8 cellular contexts compared by ENCODE assay signal in the genomic region with DNA sequence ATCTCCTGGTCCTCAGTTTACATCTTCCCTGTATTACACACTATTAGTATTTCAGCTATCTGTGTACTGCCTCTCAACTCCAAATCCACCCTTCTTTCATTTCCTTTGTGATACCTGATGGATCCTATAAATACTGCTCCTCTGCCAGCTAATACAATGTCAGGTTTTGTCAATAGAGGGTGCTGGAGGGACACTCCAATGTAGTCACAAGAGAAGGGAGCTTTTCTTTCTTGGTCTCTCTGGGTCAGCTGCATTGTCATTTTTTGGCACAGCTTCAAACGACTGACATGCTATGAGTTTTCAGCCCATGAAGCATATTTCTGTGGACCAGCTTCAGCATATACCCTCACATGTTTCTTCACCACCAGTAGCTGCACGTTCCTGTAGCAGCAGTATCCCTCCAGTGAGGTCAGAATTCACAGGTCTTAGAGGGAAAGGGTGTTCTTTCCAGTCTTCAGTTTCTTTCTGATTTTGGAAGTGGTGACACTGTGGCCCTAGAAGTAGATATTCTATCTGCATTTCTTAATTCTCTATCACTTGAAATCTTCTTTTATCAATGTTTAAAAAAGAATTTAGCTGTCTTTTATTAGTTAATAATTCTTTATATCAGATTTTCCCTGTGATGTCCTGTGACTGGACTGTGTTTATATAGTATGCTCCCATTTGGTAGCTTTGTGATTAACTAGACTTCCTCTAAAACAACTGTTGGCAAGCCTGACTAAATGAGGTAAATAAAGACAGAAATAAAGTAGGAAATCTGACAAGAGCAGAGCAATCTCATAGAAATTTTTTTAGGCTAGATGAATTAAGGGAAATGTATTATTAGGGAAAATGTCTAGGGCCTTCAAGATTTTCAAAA.
DNase-seq lines count a peak whose midpoint lies in the region; ATAC-seq and TF ChIP-seq lines count a peak whose summit lies in the region.

No MANE protein-coding gene starts in this region.

- intact Hi-C loops in A673 (cut with micrococcal nuclease; ENCODE audit: unreplicated experiment) (loop anchor here (1.0 kb wide), 1 partner anchor 319 kb away; no protein-coding TSS in a partner anchor), natural killer cell (cut with micrococcal nuclease) (no loop called here)

- POLR2A ChIA-PET in A673 (lab: Charles Lee; ENCODE audit: low non-redundant PET), result no interaction called here

- no peaks in the 10 kb centered on the region for H3K36me3 ChIP-seq in A673 (ENCODE audit: insufficient read depth, low read length, poor library complexity, severe bottlenecking)

- no peaks in the 10 kb centered on the region for H3K9me3 ChIP-seq in A673 (ENCODE audit: low read depth, low read length, poor library complexity, severe bottlenecking)

- H3K4me3 Mint-ChIP-seq in natural killer cell, result no peak overlapping the region
- H3K4me3 Mint-ChIP-seq in stimulated activated effector memory CD8-positive, alpha-beta T cell treated with anti-CD3 and anti-CD28 coated beads, Interleukin-12 subunit alpha, Interleukin-12 subunit beta, amount 100 ng/mL, for 72 hours, result no peak overlapping the region

- no peaks in the 10 kb centered on the region for H3K4me1 ChIP-seq in A673 (ENCODE audit: insufficient read depth, low read length, poor library complexity, severe bottlenecking)

- no peaks in the 10 kb centered on the region for H3K4me1 Mint-ChIP-seq in natural killer cell
- H3K4me1 Mint-ChIP-seq in stimulated activated effector memory CD8-positive, alpha-beta T cell treated with anti-CD3 and anti-CD28 coated beads, Interleukin-12 subunit alpha, Interleukin-12 subunit beta, amount 100 ng/mL, for 72 hours, result no peaks in the 10 kb centered on the region

- CTCF ChIA-PET in A673 (lab: Charles Lee), result interaction anchor here (0.6 to 3.9 kb wide), 6 partner anchors 73 to 793 kb away, joined by 3 to 42 read pairs (median 3); no protein-coding TSS in a partner anchor

- ATAC-seq in GM19395 (IDR thresholded peaks at IDR 0.05; ENCODE audit: unreplicated experiment) (peak; percentile 64), natural killer cell (no peak)
- no peak for ATAC-seq in stimulated activated effector memory CD8-positive, alpha-beta T cell treated with anti-CD3 and anti-CD28 coated beads, Interleukin-12 subunit alpha, Interleukin-12 subunit beta, amount 100 ng/mL, for 72 hours

- H3K27ac Mint-ChIP-seq in natural killer cell, result no peak overlapping the region
- H3K27ac Mint-ChIP-seq in stimulated activated effector memory CD8-positive, alpha-beta T cell treated with anti-CD3 and anti-CD28 coated beads, Interleukin-12 subunit alpha, Interleukin-12 subunit beta, amount 100 ng/mL, for 72 hours, result no peak overlapping the region

- no peaks in the 10 kb centered on the region for H3K27me3 Mint-ChIP-seq in natural killer cell (ENCODE audit: low read depth in 2 of 2)

- in situ Hi-C loops in astrocyte of the spinal cord (cut with HindIII; ENCODE audit: low sequenced_read_pairs), result no loop called here

- peaks cover 31% of the 10 kb centered on the region for H3K27me3 ChIP-seq in A673 (replicated peaks; ENCODE audit: insufficient read depth, low read depth, low read length, poor library complexity)

- H3K36me3 Mint-ChIP-seq in natural killer cell, result no peaks in the 10 kb centered on the region
- H3K36me3 Mint-ChIP-seq in stimulated activated effector memory CD8-positive, alpha-beta T cell treated with anti-CD3 and anti-CD28 coated beads, Interleukin-12 subunit alpha, Interleukin-12 subunit beta, amount 100 ng/mL, for 72 hours, result no peaks in the 10 kb centered on the region

- no TSS peak for BruUV-seq in A673 (replicated peaks; lab: Mats Ljungman, UMichigan)

- TF ChIP-seq CTCF in A673 (conservative IDR thresholded peaks at IDR 0.05; ENCODE audit: low read depth, low read length) (peak; percentile 67), astrocyte of the spinal cord (IDR thresholded peaks at IDR 0.05; ENCODE audit: low read depth, low read length) (peak; percentile 42), natural killer cell (IDR thresholded peaks at IDR 0.05) (no peak)

- no peak overlapping the region for H3K27ac ChIP-seq in A673 (ENCODE audit: low read depth, low read length, poor library complexity, severe bottlenecking)

- peaks cover 6 to 8% of the 10 kb centered on the region in 2 donors for H3K9me3 Mint-ChIP-seq in natural killer cell
- H3K9me3 Mint-ChIP-seq in stimulated activated effector memory CD8-positive, alpha-beta T cell treated with anti-CD3 and anti-CD28 coated beads, Interleukin-12 subunit alpha, Interleukin-12 subunit beta, amount 100 ng/mL, for 72 hours, result peaks cover 15% of the 10 kb centered on the region

- DNase-seq in A673 (ENCODE audit: low spot score), result peak; percentile 66
- DNase-seq in NCI-H1105 treated with DMSO at 0.1 percent for 48 hours (lab: John Stamatoyannopoulos, UW), result peak; percentile 43
- peak; percentile 30 for DNase-seq in astrocyte of the spinal cord (ENCODE audit: low read depth, low spot score)
- peak; percentile 19 for DNase-seq in middle frontal gyrus (ENCODE audit: extremely low spot score, low spot score)
- DNase-seq in AG08395 (ENCODE audit: low spot score), result no peak
- no peak for DNase-seq in natural killer cell
- no peak for DNase-seq in stimulated activated effector memory CD8-positive, alpha-beta T cell treated with anti-CD3 and anti-CD28 coated beads, Interleukin-12 subunit alpha, Interleukin-12 subunit beta, amount 100 ng/mL, for 72 hours (ENCODE audit: low spot score in 2 of 2)

- no peak overlapping the region for H3K4me3 ChIP-seq in A673 (ENCODE audit: low read depth, low read length, poor library complexity, severe bottlenecking)
- H3K4me3 ChIP-seq in astrocyte of the spinal cord (ENCODE audit: low read depth, low read length), result no peak overlapping the region

Comparison
In these comparisons a context has a peak if more than half of its experiments do, and no peak if none do; other contexts are left out.
1. DNase-seq: peak in A673 (single experiment), NCI-H1105 treated with DMSO at 0.1 percent for 48 hours (single experiment), astrocyte of the spinal cord (single experiment) and middle frontal gyrus (single experiment); none in AG08395 (single experiment), natural killer cell (single experiment) and stimulated activated effector memory CD8-positive, alpha-beta T cell treated with anti-CD3 and anti-CD28 coated beads, Interleukin-12 subunit alpha, Interleukin-12 subunit beta, amount 100 ng/mL, for 72 hours (0 of 2).